ENCODE assay signal across 22 cellular contexts in the genomic region with DNA sequence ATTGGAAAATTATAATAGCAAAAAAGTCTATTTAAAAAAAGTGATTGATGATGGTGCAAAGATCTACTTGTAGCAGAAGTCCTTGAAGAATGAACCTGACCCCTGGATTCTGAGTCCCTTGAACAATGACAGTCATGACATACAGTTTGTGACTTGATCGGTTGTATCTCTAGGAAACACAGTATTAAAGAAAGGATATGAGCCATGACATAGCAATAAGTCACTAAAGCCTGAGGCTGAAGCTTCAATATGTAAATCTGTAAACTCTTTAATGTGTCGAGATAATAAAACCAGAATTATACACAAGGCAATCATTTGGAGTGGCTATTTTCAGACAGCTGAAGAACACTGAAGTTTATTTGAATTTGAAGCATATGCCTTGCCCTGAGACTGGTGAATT.
"Had no signal": no experiment of that assay in that cellular context is flagged by ENCODE, and none has a peak within 500 bp of the region (broad histone marks: within the 10 kb centered on the region; RNA-seq: fewer than 3 reads in every experiment).

No MANE protein-coding gene starts in this region.

- H3K27ac ChIP-seq: epithelial cell of prostate, esophagus muscularis mucosa, gastroesophageal sphincter, psoas muscle, stomach, thoracic aorta, transverse colon had no signal

- H3K27me3 ChIP-seq: esophagus muscularis mucosa, gastroesophageal sphincter, stomach, transverse colon had no signal

- H3K9me3 ChIP-seq: esophagus muscularis mucosa, gastroesophageal sphincter, psoas muscle, stomach, thoracic aorta, transverse colon had no signal

- FAIRE-seq: endometrium had no signal

- ATAC-seq: gastroesophageal sphincter; left colon; left ventricle myocardium superior; naive thymus-derived CD4-positive, alpha-beta T cell; psoas muscle; sciatic nerve had no signal

- H3K36me3 ChIP-seq: esophagus muscularis mucosa, gastroesophageal sphincter, stomach, thoracic aorta, transverse colon had no signal

- H3K4me1 ChIP-seq: gastroesophageal sphincter, psoas muscle, stomach, transverse colon had no signal

- H3K4me3 ChIP-seq: esophagus muscularis mucosa, gastroesophageal sphincter, lung, psoas muscle, stomach, thoracic aorta, transverse colon had no signal

- DNase-seq: effector memory CD4-positive, alpha-beta T cell; glutamatergic neuron; islet precursor cell; left colon; left ventricle myocardium superior; mesendoderm; naive thymus-derived CD4-positive, alpha-beta T cell; nephron progenitor cell; psoas muscle; stimulated activated CD4-positive, alpha-beta T cell treated with anti-CD3 and anti-CD28 coated beads, Interleukin-2, amount 100 ng/mL, for 24 hours; stimulated activated CD4-positive, alpha-beta T cell treated with anti-CD3 and anti-CD28 coated beads, Interleukin-4, amount 100 ng/mL, for 4 hours; stimulated activated naive CD4-positive, alpha-beta T cell; stomach; substantia nigra; transverse colon had no signal
